In genomic region chr11:67351275-67352005, GRCh38 we compare ENCODE assay signal across 1 cellular context.
TF ChIP-seq lines count a peak whose summit lies in the region.

No MANE protein-coding gene starts in this region.

TF ChIP-seq in SK-N-SH, 30 proteins besides CTCF, POLR2A, EP300 and RAD21 (continued from another document):
- TF ChIP-seq REST (IDR thresholded peaks at IDR 0.05; ENCODE audit: low read depth, low read length) (no peak), JUND (IDR thresholded peaks at IDR 0.05) (peak; percentile 59; the same call in 1 of the 2 replicates), FOSL2 (IDR thresholded peaks at IDR 0.05; ENCODE audit: borderline replicate concordance, low read depth) (peak; percentile 79; the same call in 1 of the 2 replicates), USF1 (IDR thresholded peaks at IDR 0.05; ENCODE audit: borderline replicate concordance, low read depth) (no peak)
